In genomic region chr18:76951600-76952247, GRCh38 we compare ENCODE assay signal across 21 cellular contexts.
DNase-seq lines count a peak whose midpoint lies in the region; ATAC-seq, FAIRE-seq and TF ChIP-seq lines count a peak whose summit lies in the region.
"Had no signal": no experiment of that assay in that cellular context is flagged by ENCODE, and none has a peak within 500 bp of the region (broad histone marks: within the 10 kb centered on the region; RNA-seq: fewer than 3 reads in every experiment).

No MANE protein-coding gene starts in this region.

- H3K4me3 Mint-ChIP-seq in activated naive CD4-positive, alpha-beta T cell treated with anti-CD3 and anti-CD28 coated beads for 36 hours, result no peak overlapping the region
- H3K4me3 Mint-ChIP-seq: activated CD4-positive, alpha-beta T cell treated with anti-CD3 and anti-CD28 coated beads, Interleukin-2, amount 10 ng/mL, durations not matched to agents 7 days and 5 days; CD8-positive, alpha-beta T cell; neural progenitor cell had no signal

- H3K36me3 ChIP-seq in K562 (ENCODE audit: control insufficient read depth, insufficient read depth, low read length) (0 out of 3 replicates have a peak, but pooled peaks cover 3% of the 10 kb centered on the region), thyroid gland (no peaks in the 10 kb centered on the region)
- H3K36me3 ChIP-seq: breast epithelium, neural progenitor cell had no signal

- no peaks in the 10 kb centered on the region for H3K9me1 ChIP-seq in K562 (ENCODE audit: control insufficient read depth, insufficient read depth, low read length)

- H3K4me2 ChIP-seq in K562 (ENCODE audit: insufficient read depth, low read length), result no peak overlapping the region
- H3K4me2 ChIP-seq: neural progenitor cell had no signal

- no peak for DNase-seq in activated naive CD4-positive, alpha-beta T cell treated with anti-CD3 and anti-CD28 coated beads for 36 hours
- DNase-seq in activated naive CD4-positive, alpha-beta T cell treated with Interleukin-2 at 50 U/mL for 16 hours, result no peak
- DNase-seq in K562 (ENCODE audit: extremely low read depth in 1 of 4, low spot score in 3 of 4) (no peak), thyroid gland (no peak), NOMO-1 (lab: John Stamatoyannopoulos, UW; ENCODE audit: unreplicated experiment in 2 of 2) (no peak)
- DNase-seq in activated effector memory CD4-positive, alpha-beta T cell treated with anti-CD3 and anti-CD28 coated beads, Interleukin-2, amount 50 U/mL, for 16 hours, result no peak
- DNase-seq: activated CD4-positive, alpha-beta T cell treated with anti-CD3 and anti-CD28 coated beads, Interleukin-2, amount 10 ng/mL, durations not matched to agents 7 days and 5 days; CD8-positive, alpha-beta T cell; foreskin melanocyte; kidney glomerular epithelial cell; midbrain; NCI-H1436; NCI-H774; spleen; tibial artery had no signal

- BruUV-seq in K562 (replicated peaks; lab: Mats Ljungman, UMichigan), result no TSS peak

- no peaks in the 10 kb centered on the region for H3K9me3 Mint-ChIP-seq in activated naive CD4-positive, alpha-beta T cell treated with anti-CD3 and anti-CD28 coated beads for 36 hours
- H3K9me3 Mint-ChIP-seq: activated CD4-positive, alpha-beta T cell treated with anti-CD3 and anti-CD28 coated beads, Interleukin-2, amount 10 ng/mL, durations not matched to agents 7 days and 5 days; CD8-positive, alpha-beta T cell; neural progenitor cell had no signal

- H3K27me3 ChIP-seq in K562 (ENCODE audit: control insufficient read depth in 2 of 2, insufficient read depth in 2 of 2, low read length in 2 of 2) (no peaks in the 10 kb centered on the region), thyroid gland (no peaks in the 10 kb centered on the region)
- H3K27me3 ChIP-seq: breast epithelium, neural progenitor cell, spleen, tibial artery had no signal

- 81% methylated on average over 10 of the region's 10 CpGs for WGBS in K562 (ENCODE audit: insufficient coverage, low coverage, missing lambda C conversion rate)
- WGBS in thyroid gland, 2 donors, result 90% methylated on average over 10 of the region's 10 CpGs

- H3K27ac ChIP-seq in K562 (ENCODE audit: extremely low read depth, low read depth, low read length) (no peak overlapping the region), thyroid gland (peak overlapping the region in 2 of 3 donors; percentile 89 to 95)
- H3K27ac ChIP-seq: breast epithelium, neural progenitor cell, spleen, tibial artery had no signal

- no peaks in the 10 kb centered on the region for H3K27me3 Mint-ChIP-seq in activated naive CD4-positive, alpha-beta T cell treated with anti-CD3 and anti-CD28 coated beads for 36 hours (ENCODE audit: low read depth)
- H3K27me3 Mint-ChIP-seq: activated CD4-positive, alpha-beta T cell treated with anti-CD3 and anti-CD28 coated beads, Interleukin-2, amount 10 ng/mL, durations not matched to agents 7 days and 5 days had no signal

- intact Hi-C loops in activated naive CD4-positive, alpha-beta T cell treated with anti-CD3 and anti-CD28 coated beads for 36 hours (cut with micrococcal nuclease), result no loop called here
- intact Hi-C loops in K562 (cut with micrococcal nuclease), result no loop called here
- intact Hi-C loops in thyroid gland (cut with DNase I), result no loop called here

- H3K27ac Mint-ChIP-seq in activated naive CD4-positive, alpha-beta T cell treated with anti-CD3 and anti-CD28 coated beads for 36 hours, result peak overlapping the region; percentile 39
- H3K27ac Mint-ChIP-seq: activated CD4-positive, alpha-beta T cell treated with anti-CD3 and anti-CD28 coated beads, Interleukin-2, amount 10 ng/mL, durations not matched to agents 7 days and 5 days; CD8-positive, alpha-beta T cell; neural progenitor cell had no signal

- H4K20me1 ChIP-seq in K562 (replicated peaks; ENCODE audit: control insufficient read depth, insufficient read depth, low read length), result no peaks in the 10 kb centered on the region

- peaks cover 11% of the 10 kb centered on the region for H3K4me1 Mint-ChIP-seq in activated naive CD4-positive, alpha-beta T cell treated with anti-CD3 and anti-CD28 coated beads for 36 hours (ENCODE audit: low read depth)

- FAIRE-seq in K562 (lab: Jason Lieb, UNC), result no peak
- FAIRE-seq: HTR-8/SVneo had no signal

- no peak overlapping the region for H3K9ac ChIP-seq in K562 (ENCODE audit: insufficient read depth in 1 of 2, low read depth in 2 of 2, low read length in 2 of 2)
- H3K9ac ChIP-seq: neural progenitor cell had no signal

- ATAC-seq in HG03097 (IDR thresholded peaks at IDR 0.05; ENCODE audit: low FRiP score, unreplicated experiment) (peak; percentile 47), K562 (no peak), HG02973 (IDR thresholded peaks at IDR 0.05; ENCODE audit: unreplicated experiment) (no peak)
- ATAC-seq: CD8-positive, alpha-beta T cell had no signal

- no peak for TF ChIP-seq RAD21 in K562 (CRISPR knock-in tag; conservative IDR thresholded peaks at IDR 0.05 in 1 of 2, IDR thresholded peaks at IDR 0.05 in 1 of 2)

- CTCF ChIA-PET in activated naive CD4-positive, alpha-beta T cell treated with anti-CD3 and anti-CD28 coated beads for 36 hours (lab: Charles Lee), result no interaction called here
- CTCF ChIA-PET in K562 (lab: Yijun Ruan, JAX; ENCODE audit: low intra/inter-chr PET ratio), result no interaction called here

- no peak for TF ChIP-seq EP300 in K562 (IDR thresholded peaks at IDR 0.05; ENCODE audit: low read length)

- H3K4me1 ChIP-seq in K562 (replicated peaks in 1 of 2; ENCODE audit: control insufficient read depth in 2 of 2, insufficient read depth in 2 of 2, low read length in 2 of 2) (peaks cover 0 to 3% of the 10 kb centered on the region in 2 experiments; a peak in 3 of 5 replicates), thyroid gland (peaks cover 39 to 49% of the 10 kb centered on the region in 2 donors)
- H3K4me1 ChIP-seq: neural progenitor cell had no signal

- H3K79me2 ChIP-seq in K562 (ENCODE audit: control insufficient read depth, insufficient read depth, low read length), result no peaks in the 10 kb centered on the region

- no peak overlapping the region for H2AFZ ChIP-seq in K562 (ENCODE audit: low read depth, low read length)
- H2AFZ ChIP-seq: neural progenitor cell had no signal

- H3K9me3 ChIP-seq in K562 (replicated peaks; ENCODE audit: control insufficient read depth, insufficient read depth, low read depth, low read length), result no peaks in the 10 kb centered on the region
- H3K9me3 ChIP-seq in thyroid gland, result no peaks in the 10 kb centered on the region
- H3K9me3 ChIP-seq: breast epithelium, prostate gland, spleen, tibial artery had no signal

- TF ChIP-seq POLR2A in K562 (conservative IDR thresholded peaks at IDR 0.05) (no peak), thyroid gland (IDR thresholded peaks at IDR 0.05) (no peak)

- TF ChIP-seq CTCF in K562 (IDR thresholded peaks at IDR 0.05 in 2 of 3, conservative IDR thresholded peaks at IDR 0.05 in 1 of 3; ENCODE audit: insufficient read depth in 2 of 3, low read depth in 1 of 3, low read length in 3 of 3) (no peak), thyroid gland (IDR thresholded peaks at IDR 0.05) (no peak)

- POLR2A ChIA-PET in K562 (lab: Yijun Ruan, JAX), result no interaction called here

- H3K4me3 ChIP-seq in K562 (no peak overlapping the region), thyroid gland (replicated peaks in 1 of 3) (no peak overlapping the region)
- H3K4me3 ChIP-seq: breast epithelium, neural progenitor cell, prostate gland, spleen, tibial artery had no signal

- in situ Hi-C loops in K562 (cut with MboI), result no loop called here

- peaks cover 27% of the 10 kb centered on the region for H3K36me3 Mint-ChIP-seq in activated naive CD4-positive, alpha-beta T cell treated with anti-CD3 and anti-CD28 coated beads for 36 hours (ENCODE audit: low read depth)

TF ChIP-seq in K562, 482 proteins besides CTCF, POLR2A, EP300 and RAD21 (continues in another document):
- TF ChIP-seq ZNF561 (CRISPR knock-in tag; conservative IDR thresholded peaks at IDR 0.05), result no peak
- peak; percentile 11; the same call in 1 of the 2 replicates for TF ChIP-seq TCF3 (CRISPR knock-in tag; IDR thresholded peaks at IDR 0.05)
- TF ChIP-seq CXXC5 (CRISPR knock-in tag; IDR thresholded peaks at IDR 0.05), result no peak
- TF ChIP-seq NKRF (IDR thresholded peaks at IDR 0.05; ENCODE audit: borderline replicate concordance), result no peak
- TF ChIP-seq MTA2 (IDR thresholded peaks at IDR 0.05; ENCODE audit: low read depth), result no peak
- no peak for TF ChIP-seq TCF7L2 (IDR thresholded peaks at IDR 0.05; ENCODE audit: low read depth, low read length)
- no peak for TF ChIP-seq ZNF384 (IDR thresholded peaks at IDR 0.05; ENCODE audit: low read depth, low read length)
- peak; percentile 27; the same call in 1 of the 2 replicates for TF ChIP-seq TAL1 (IDR thresholded peaks at IDR 0.05)
- no peak for TF ChIP-seq ZNF699 (CRISPR knock-in tag; IDR thresholded peaks at IDR 0.05; ENCODE audit: insufficient replicate concordance)
- no peak for TF ChIP-seq ZNF174 (CRISPR knock-in tag; IDR thresholded peaks at IDR 0.05)
- TF ChIP-seq DNMT1 (IDR thresholded peaks at IDR 0.05), result no peak
- TF ChIP-seq DIDO1 (tag; IDR thresholded peaks at IDR 0.05; ENCODE audit: low read depth), result no peak
- TF ChIP-seq KAT8 (IDR thresholded peaks at IDR 0.05; ENCODE audit: low read depth), result no peak
- TF ChIP-seq CCAR2 (IDR thresholded peaks at IDR 0.05; ENCODE audit: low read depth, low read length), result no peak
- TF ChIP-seq OTX1 (CRISPR knock-in tag; IDR thresholded peaks at IDR 0.05), result no peak
- 0 out of 2 replicates have a peak, but pooled peaks have one; percentile 3 for TF ChIP-seq CBFA2T2 (conservative IDR thresholded peaks at IDR 0.05)
